Comparison of ENCODE assay signal across 8 cellular contexts in the genomic region with DNA sequence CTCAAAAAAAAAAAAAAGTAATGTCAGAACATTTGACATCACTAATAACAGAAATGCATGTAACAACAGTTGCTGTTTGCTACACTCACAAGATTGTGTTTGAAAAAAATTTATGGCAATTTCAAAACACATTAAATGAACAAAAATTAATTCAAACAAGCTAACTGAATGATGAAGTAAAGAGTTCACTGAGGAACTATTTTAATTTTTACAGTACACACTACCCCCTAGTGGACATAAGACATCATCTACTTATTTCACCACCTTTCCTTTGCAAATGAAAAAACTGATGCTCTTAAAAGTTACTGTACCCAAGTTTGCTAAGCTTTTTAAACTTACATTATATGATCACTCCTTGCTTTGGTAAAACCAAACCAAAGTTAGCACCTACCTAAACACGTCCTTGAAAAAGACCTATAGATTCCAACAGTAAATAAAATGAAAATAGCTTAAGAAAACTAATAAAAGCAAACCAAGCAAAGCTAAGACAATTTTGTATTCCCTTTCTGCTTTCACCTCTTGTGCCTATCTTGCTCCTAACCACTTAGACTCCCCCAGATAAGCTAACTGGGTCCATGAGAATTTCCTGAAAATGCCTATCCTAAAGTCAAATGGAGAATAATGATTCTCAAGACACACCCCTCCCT. TPM values are rescaled to one million over a fixed set of nuclear protein-coding genes. Genes with fewer than 3 reads are reported as not detected.
A peak's percentile ranks its signal among the peaks of the same experiment; 100 is the strongest.
DNase-seq lines count a peak whose midpoint lies in the region; ATAC-seq, FAIRE-seq and TF ChIP-seq lines count a peak whose summit lies in the region.

No MANE protein-coding gene starts in this region.

- H3K4me1 ChIP-seq in K562 (replicated peaks in 1 of 2; ENCODE audit: control insufficient read depth in 2 of 2, insufficient read depth in 2 of 2, low read length in 2 of 2) (peaks cover 3 to 14% of the 10 kb centered on the region in 2 experiments; a peak in 2 of 5 replicates), upper lobe of right lung (peaks cover 38% of the 10 kb centered on the region)

- H3K4me3 ChIP-seq in K562 (no peak overlapping the region), upper lobe of right lung (no peak overlapping the region)

- in situ Hi-C loops in K562 (cut with MboI): loop anchor here (10.0 to 25.0 kb wide), 3 partner anchors 432 to 685 kb away; no protein-coding TSS in a partner anchor

- no peak for TF ChIP-seq EP300 in K562 (IDR thresholded peaks at IDR 0.05; ENCODE audit: low read length)

- intact Hi-C loops in K562 (cut with micrococcal nuclease) (loop anchor here (5.0 to 10.0 kb wide), 4 partner anchors 392 to 685 kb away; no protein-coding TSS in a partner anchor), upper lobe of right lung (cut with DNase I) (no loop called here)

- H3K9ac ChIP-seq in K562 (ENCODE audit: insufficient read depth in 1 of 2, low read depth in 2 of 2, low read length in 2 of 2): no peak overlapping the region

- H3K27me3 ChIP-seq in K562 (ENCODE audit: control insufficient read depth in 2 of 2, insufficient read depth in 2 of 2, low read length in 2 of 2) (no peaks in the 10 kb centered on the region), upper lobe of right lung (no peaks in the 10 kb centered on the region)

- H3K9me3 ChIP-seq in K562 (replicated peaks; ENCODE audit: control insufficient read depth, insufficient read depth, low read depth, low read length): no peaks in the 10 kb centered on the region
- no peaks in the 10 kb centered on the region for H3K9me3 ChIP-seq in upper lobe of right lung

- H3K36me3 ChIP-seq in K562 (ENCODE audit: control insufficient read depth, insufficient read depth, low read length) (peaks cover 8% of the 10 kb centered on the region; the same call in 2 of the 3 replicates), upper lobe of right lung (no peaks in the 10 kb centered on the region)

- FAIRE-seq in GM18507 (lab: Jason Lieb, UNC): peak; percentile 67
- FAIRE-seq in K562 (lab: Jason Lieb, UNC): peak; percentile 70

- POLR2A ChIA-PET in K562 (lab: Yijun Ruan, JAX): interaction anchor here (0.6 to 2.5 kb wide), 9 partner anchors 9 to 432 kb away, joined by 3 to 7 read pairs (median 4); no protein-coding TSS in a partner anchor

- no peak for TF ChIP-seq POLR2A in K562 (conservative IDR thresholded peaks at IDR 0.05)

- no TSS peak for BruUV-seq in K562 (replicated peaks; lab: Mats Ljungman, UMichigan)

- CTCF ChIA-PET in K562 (lab: Yijun Ruan, JAX; ENCODE audit: low intra/inter-chr PET ratio): interaction anchor here (0.6 to 2.6 kb wide), 9 partner anchors 324 to 726 kb away, joined by 3 to 11 read pairs (median 3); no protein-coding TSS in a partner anchor

- peaks cover 22% of the 10 kb centered on the region for H4K20me1 ChIP-seq in K562 (replicated peaks; ENCODE audit: control insufficient read depth, insufficient read depth, low read length)

- peaks cover 98% of the 10 kb centered on the region for H3K79me2 ChIP-seq in K562 (ENCODE audit: control insufficient read depth, insufficient read depth, low read length)

- H3K9me1 ChIP-seq in K562 (ENCODE audit: control insufficient read depth, insufficient read depth, low read length): no peaks in the 10 kb centered on the region

- H3K27ac ChIP-seq in K562 (ENCODE audit: extremely low read depth, low read depth, low read length): no peak overlapping the region
- no peak overlapping the region for H3K27ac ChIP-seq in upper lobe of right lung

- H2AFZ ChIP-seq in K562 (ENCODE audit: low read depth, low read length): no peak overlapping the region

- peak; percentile 44 for DNase-seq in AG20443 (ENCODE audit: low spot score)
- DNase-seq in GM18507 (ENCODE audit: extremely low spot score, insufficient read length, low read depth): no peak
- peak; percentile 46 for DNase-seq in NCI-H446 treated with DMSO at 0.1 percent for 48 hours (lab: John Stamatoyannopoulos, UW)
- DNase-seq in K562 (ENCODE audit: extremely low read depth in 1 of 4, low spot score in 3 of 4): peak; percentile 34 to 53 (median 46)
- peak; percentile 61 for DNase-seq in kidney glomerular epithelial cell (lab: John Stamatoyannopoulos, UW)
- DNase-seq in upper lobe of right lung: no peak
- no peak for DNase-seq in HuH-7 (ENCODE audit: low spot score)

- peak; percentile 77 for ATAC-seq in K562
- peak; percentile 74 for ATAC-seq in upper lobe of right lung
- ATAC-seq in GM21717 (IDR thresholded peaks at IDR 0.05; ENCODE audit: unreplicated experiment): no peak

- WGBS in K562 (ENCODE audit: insufficient coverage, low coverage, missing lambda C conversion rate): 4% methylated on average over 1 of the region's 1 CpG

- TF ChIP-seq CTCF in K562 (IDR thresholded peaks at IDR 0.05 in 2 of 3, conservative IDR thresholded peaks at IDR 0.05 in 1 of 3; ENCODE audit: insufficient read depth in 2 of 3, low read depth in 1 of 3, low read length in 3 of 3): peak; percentile 7 to 71 (median 27); a peak in 4 of 6 replicates
- TF ChIP-seq CTCF in upper lobe of right lung (IDR thresholded peaks at IDR 0.05): peak; percentile 68

- TF ChIP-seq RAD21 in K562 (CRISPR knock-in tag; conservative IDR thresholded peaks at IDR 0.05 in 1 of 2, IDR thresholded peaks at IDR 0.05 in 1 of 2): peak; percentile 65 to 77

- H3K4me2 ChIP-seq in K562 (ENCODE audit: insufficient read depth, low read length): no peak overlapping the region

TF ChIP-seq in K562, 482 proteins besides CTCF, POLR2A, EP300 and RAD21 (continues in another document):
- TF ChIP-seq MYC (IDR thresholded peaks at IDR 0.05; ENCODE audit: low read depth, low read length): no peak
- no peak for TF ChIP-seq MYC (CRISPR knock-in tag; IDR thresholded peaks at IDR 0.05; ENCODE audit: borderline replicate concordance, low read depth)
- TF ChIP-seq SREBF1 (IDR thresholded peaks at IDR 0.05; ENCODE audit: borderline replicate concordance, low read depth, low read length): no peak

RNA-seq across cellular contexts. Expression of gene UBE2N, which starts 22.2 kb away (rescaled TPM):
- 19.7 and 39.0 TPM in 2 replicates for total RNA-seq in K562 (2011; cell fraction: chromatin; rRNA removed; ENCODE audit: low replicate concordance)
- 10.3 and 11.1 TPM in 2 replicates for total RNA-seq in K562 (2011; cell fraction: nucleolus; rRNA removed)
- total RNA-seq in K562 (2011; cell fraction: nucleoplasm; rRNA removed): 22.5 and 40.5 TPM in 2 replicates
- 189 and 218 TPM in 2 replicates for total RNA-seq in K562 (2014; rRNA removed)
- total RNA-seq in K562 (2014; rRNA removed; fragmentation: Illumina TruSeq; extraction: Trizol): 224 and 228 TPM in 2 replicates
- total RNA-seq in K562 (2015; rRNA removed; fragmentation: Illumina TruSeq; extraction: Trizol): 230 and 260 TPM in 2 replicates
- total RNA-seq in K562 (2021): 207 and 219 TPM in 2 replicates
- polyA plus RNA-seq in K562 (2011; rRNA removed): 286 and 326 TPM in 2 replicates
- 118 and 141 TPM in 2 replicates for polyA plus RNA-seq in K562 (2011; cell fraction: cytosol; rRNA removed)
- polyA plus RNA-seq in K562 (2011; cell fraction: nucleus; rRNA removed): 72.6 and 99.0 TPM in 2 replicates
- polyA plus RNA-seq in K562 (2012): 124 and 338 TPM in 2 replicates
- 252 and 303 TPM in 2 replicates for polyA plus RNA-seq in K562 (2014; fragmentation: Illumina TruSeq; extraction: Trizol)
- 100 to 1,000 TPM; 727 to 826 TPM for polyA plus RNA-seq in K562 (2014; fragmentation: Nextera tagmentation; extraction: Ambion mirVana)
- 222 and 407 TPM in 2 replicates for polyA plus RNA-seq in K562 (2014; rRNA removed)
- 197 and 210 TPM in 2 replicates for polyA minus RNA-seq in K562 (2011; rRNA and poly(A)+ RNA removed)
- polyA minus RNA-seq in K562 (2011; cell fraction: cytosol; rRNA and poly(A)+ RNA removed): 90.7 and 93.3 TPM in 2 replicates
- polyA minus RNA-seq in K562 (2011; cell fraction: nucleus; rRNA and poly(A)+ RNA removed): 8.3 and 15.4 TPM in 2 replicates
- total RNA-seq in upper lobe of right lung: 65.9 TPM

RNA-seq across cellular contexts. Expression of gene NUDT4, which starts 41.8 kb away (rescaled TPM):
- total RNA-seq in K562 (2011; cell fraction: chromatin; rRNA removed; ENCODE audit: low replicate concordance): 29.5 and 81.9 TPM in 2 replicates
- 29.0 and 33.4 TPM in 2 replicates for total RNA-seq in K562 (2011; cell fraction: nucleolus; rRNA removed)
- total RNA-seq in K562 (2011; cell fraction: nucleoplasm; rRNA removed): 63.9 and 138 TPM in 2 replicates
- total RNA-seq in K562 (2014; rRNA removed): 87.5 and 102 TPM in 2 replicates
- total RNA-seq in K562 (2014; rRNA removed; fragmentation: Illumina TruSeq; extraction: Trizol): 158 and 187 TPM in 2 replicates
- total RNA-seq in K562 (2015; rRNA removed; fragmentation: Illumina TruSeq; extraction: Trizol): 87.4 and 99.2 TPM in 2 replicates
- 132 and 147 TPM in 2 replicates for total RNA-seq in K562 (2021)
- polyA plus RNA-seq in K562 (2011; rRNA removed): 112 and 164 TPM in 2 replicates
- 57.9 and 68.4 TPM in 2 replicates for polyA plus RNA-seq in K562 (2011; cell fraction: cytosol; rRNA removed)
- 14.0 and 27.3 TPM in 2 replicates for polyA plus RNA-seq in K562 (2011; cell fraction: nucleus; rRNA removed)
- 64.5 and 88.2 TPM in 2 replicates for polyA plus RNA-seq in K562 (2012)
- polyA plus RNA-seq in K562 (2014; fragmentation: Illumina TruSeq; extraction: Trizol): 116 and 128 TPM in 2 replicates
- polyA plus RNA-seq in K562 (2014; fragmentation: Nextera tagmentation; extraction: Ambion mirVana): 10 to 100 TPM; 38.1 to 60.2 TPM
- 84.6 and 94.2 TPM in 2 replicates for polyA plus RNA-seq in K562 (2014; rRNA removed)
- polyA minus RNA-seq in K562 (2011; rRNA and poly(A)+ RNA removed): 147 and 162 TPM in 2 replicates
- 62.3 and 75.6 TPM in 2 replicates for polyA minus RNA-seq in K562 (2011; cell fraction: cytosol; rRNA and poly(A)+ RNA removed)
- 27.5 and 37.5 TPM in 2 replicates for polyA minus RNA-seq in K562 (2011; cell fraction: nucleus; rRNA and poly(A)+ RNA removed)
- total RNA-seq in upper lobe of right lung: 52.2 TPM

RNA-seq across cellular contexts. Expression of gene MRPL42, which starts 47.8 kb away (rescaled TPM):
- total RNA-seq in K562 (2011; cell fraction: chromatin; rRNA removed; ENCODE audit: low replicate concordance): 54.6 and 119 TPM in 2 replicates
- total RNA-seq in K562 (2011; cell fraction: nucleolus; rRNA removed): 45.7 and 45.9 TPM in 2 replicates
- total RNA-seq in K562 (2011; cell fraction: nucleoplasm; rRNA removed): 59.8 and 74.6 TPM in 2 replicates
- 104 TPM in 2 replicates for total RNA-seq in K562 (2014; rRNA removed)
- total RNA-seq in K562 (2014; rRNA removed; fragmentation: Illumina TruSeq; extraction: Trizol): 230 and 267 TPM in 2 replicates
- total RNA-seq in K562 (2015; rRNA removed; fragmentation: Illumina TruSeq; extraction: Trizol): 137 and 158 TPM in 2 replicates
- 153 and 163 TPM in 2 replicates for total RNA-seq in K562 (2021)
- 221 and 303 TPM in 2 replicates for polyA plus RNA-seq in K562 (2011; rRNA removed)
- 49.8 and 118 TPM in 2 replicates for polyA plus RNA-seq in K562 (2011; cell fraction: cytosol; rRNA removed)
- polyA plus RNA-seq in K562 (2011; cell fraction: nucleus; rRNA removed): 28.7 and 48.0 TPM in 2 replicates
- 87.5 and 143 TPM in 2 replicates for polyA plus RNA-seq in K562 (2012)
- polyA plus RNA-seq in K562 (2014; fragmentation: Illumina TruSeq; extraction: Trizol): 217 and 218 TPM in 2 replicates
- polyA plus RNA-seq in K562 (2014; fragmentation: Nextera tagmentation; extraction: Ambion mirVana): 100 to 1,000 TPM; 696 to 806 TPM
- 174 and 183 TPM in 2 replicates for polyA plus RNA-seq in K562 (2014; rRNA removed)
- polyA minus RNA-seq in K562 (2011; rRNA and poly(A)+ RNA removed): 236 and 245 TPM in 2 replicates
- 38.3 and 40.2 TPM in 2 replicates for polyA minus RNA-seq in K562 (2011; cell fraction: cytosol; rRNA and poly(A)+ RNA removed)
- 18.6 and 50.8 TPM in 2 replicates for polyA minus RNA-seq in K562 (2011; cell fraction: nucleus; rRNA and poly(A)+ RNA removed)
- total RNA-seq in upper lobe of right lung: 49.4 TPM

Comparison
In these comparisons a context has a peak if more than half of its experiments do, and no peak if none do; other contexts are left out.
1. DNase-seq: peak in AG20443 (single experiment), NCI-H446 treated with DMSO at 0.1 percent for 48 hours (single experiment), K562 (4 of 4) and kidney glomerular epithelial cell (single experiment); none in GM18507 (single experiment), upper lobe of right lung (single experiment) and HuH-7 (single experiment).